ENCODE assay signal across 8 cellular contexts in genomic region chr20:35618372-35619131, GRCh38. TPM values are rescaled to one million over a fixed set of nuclear protein-coding genes. Genes with fewer than 3 reads are reported as not detected.
DNase-seq lines count a peak whose midpoint lies in the region; ATAC-seq and TF ChIP-seq lines count a peak whose summit lies in the region.

No MANE protein-coding gene starts in this region.

- H3K27ac Mint-ChIP-seq in natural killer cell, result peak overlapping the region; percentile 68 to 99

- H3K79me2 ChIP-seq in SU-DHL-6 (ENCODE audit: insufficient read depth, low read length), result no peaks in the 10 kb centered on the region

- H3K36me3 ChIP-seq in cardiac muscle cell, result no peaks in the 10 kb centered on the region
- no peaks in the 10 kb centered on the region for H3K36me3 ChIP-seq in SU-DHL-6 (ENCODE audit: low read length)

- peak overlapping the region; percentile 86 for H3K4me3 Mint-ChIP-seq in natural killer cell

- ATAC-seq in Right ventricle myocardium superior (ENCODE audit: poor library complexity) (no peak), natural killer cell (no peak), GM21367 (IDR thresholded peaks at IDR 0.05; ENCODE audit: unreplicated experiment) (no peak)

- TF ChIP-seq CTCF in cardiac muscle cell (IDR thresholded peaks at IDR 0.05; ENCODE audit: low read depth, low read length), result no peak
- TF ChIP-seq CTCF in SU-DHL-6 (IDR thresholded peaks at IDR 0.05; ENCODE audit: insufficient read depth, low read length, poor library complexity, severe bottlenecking), result no peak
- no peak for TF ChIP-seq CTCF in natural killer cell (IDR thresholded peaks at IDR 0.05)

- H3K9me3 Mint-ChIP-seq in natural killer cell, result no peaks in the 10 kb centered on the region

- H3K27ac ChIP-seq in cardiac muscle cell (peak overlapping the region; percentile 66), SU-DHL-6 (ENCODE audit: low read depth, low read length) (no peak overlapping the region)

- H3K4me2 ChIP-seq in SU-DHL-6 (ENCODE audit: low read depth, low read length, poor library complexity, severe bottlenecking), result peak overlapping the region; percentile 44

- peaks cover 0 to 3% of the 10 kb centered on the region in 2 donors for H3K27me3 Mint-ChIP-seq in natural killer cell (ENCODE audit: low read depth in 2 of 2)

- no peaks in the 10 kb centered on the region for H3K9me2 ChIP-seq in SU-DHL-6 (replicated peaks; ENCODE audit: insufficient read depth, low read length)

- no peak overlapping the region for H3K9ac ChIP-seq in SU-DHL-6 (ENCODE audit: low read length)

- H3F3A ChIP-seq in SU-DHL-6 (ENCODE audit: insufficient read depth), result no peaks in the 10 kb centered on the region

- H3K4me1 ChIP-seq in cardiac muscle cell (ENCODE audit: low read depth), result peaks cover 10% of the 10 kb centered on the region

- H4K20me1 ChIP-seq in SU-DHL-6 (ENCODE audit: low read depth, low read length), result no peaks in the 10 kb centered on the region

- DNase-seq in cardiac muscle cell (ENCODE audit: low read depth in 1 of 2, low spot score in 1 of 2), result peak; percentile 23 to 32
- DNase-seq in Right ventricle myocardium superior, result no peak
- peak; percentile 61 for DNase-seq in ecto neural progenitor cell (ENCODE audit: low spot score)
- DNase-seq in natural killer cell, result no peak
- DNase-seq in amniotic stem cell (lab: John Stamatoyannopoulos, UW), result no peak
- DNase-seq in NCI-H1436 (lab: John Stamatoyannopoulos, UW), result no peak

- intact Hi-C loops in Right ventricle myocardium superior (cut with DNase I) (loop anchor here (5.0 kb wide), 1 partner anchor 44 kb away; the partner anchor contains the start of genes CPNE1 and RBM12), natural killer cell (cut with micrococcal nuclease) (loop anchor here (1.0 to 10.0 kb wide), 6 partner anchors 17 to 364 kb away; partner anchors contain the start of gene ERGIC3)

- H2AFZ ChIP-seq in SU-DHL-6 (ENCODE audit: low read depth, low read length, severe bottlenecking), result no peak overlapping the region

- no peaks in the 10 kb centered on the region for H3K36me3 Mint-ChIP-seq in natural killer cell

- peak overlapping the region; percentile 46 for H3K4me3 ChIP-seq in cardiac muscle cell
- H3K4me3 ChIP-seq in SU-DHL-6 (ENCODE audit: insufficient read depth, low read length, poor library complexity, severe bottlenecking), result no peak overlapping the region

- H3K9me3 ChIP-seq in cardiac muscle cell (ENCODE audit: low read depth), result no peaks in the 10 kb centered on the region
- no peaks in the 10 kb centered on the region for H3K9me3 ChIP-seq in SU-DHL-6 (ENCODE audit: insufficient read depth, low read length)

- peaks cover 27 to 45% of the 10 kb centered on the region in 2 donors for H3K4me1 Mint-ChIP-seq in natural killer cell

- H3K27me3 ChIP-seq in cardiac muscle cell (no peaks in the 10 kb centered on the region), SU-DHL-6 (ENCODE audit: low read length) (no peaks in the 10 kb centered on the region)

RNA-seq across cellular contexts. Expression of gene SPAG4, which starts 2.9 kb away (rescaled TPM):
- total RNA-seq in cardiac muscle cell (12.8 and 44.6 TPM in 2 replicates), Right ventricle myocardium superior (2.3 TPM), natural killer cell (10 to 100 TPM; 11.2 to 16.2 (median 11.9) TPM)
- 27.9 and 107 TPM in 2 replicates for polyA plus RNA-seq in cardiac muscle cell

RNA-seq across cellular contexts. Expression of gene CPNE1, which starts 46.1 kb away (rescaled TPM):
- 172 and 355 TPM in 2 replicates for total RNA-seq in cardiac muscle cell
- 225 and 377 TPM in 2 replicates for polyA plus RNA-seq in cardiac muscle cell
- 60.6 TPM for total RNA-seq in Right ventricle myocardium superior
- 100 to 1,000 TPM; 298 to 342 (median 334) TPM for total RNA-seq in natural killer cell

RNA-seq across cellular contexts. Expression of gene RBM12, which starts 46.1 kb away (rescaled TPM):
- total RNA-seq in cardiac muscle cell (38.5 and 43.3 TPM in 2 replicates), Right ventricle myocardium superior (45.3 TPM), natural killer cell (100 to 1,000 TPM in 1 of 3 donors, 10 to 100 TPM in 2; 80.9 to 112 (median 89.4) TPM)
- polyA plus RNA-seq in cardiac muscle cell, result 28.8 and 29.1 TPM in 2 replicates

Comparison
In these comparisons a context has a peak if more than half of its experiments do, and no peak if none do; other contexts are left out.
1. DNase-seq: peak in cardiac muscle cell (2 of 2) and ecto neural progenitor cell (single experiment); none in Right ventricle myocardium superior (single experiment), natural killer cell (single experiment), amniotic stem cell (single experiment) and NCI-H1436 (single experiment).